ENCODE assay signal across 1 cellular context in genomic region chr6:24330137-24330732, GRCh38.
A peak's percentile ranks its signal among the peaks of the same experiment; 100 is the strongest.
TF ChIP-seq lines count a peak whose summit lies in the region.

No MANE protein-coding gene starts in this region.

TF ChIP-seq in HepG2, 621 proteins besides CTCF, POLR2A, EP300 and RAD21 (continued from another document and continues in another):
- TF ChIP-seq E2F2 (CRISPR knock-in tag; IDR thresholded peaks at IDR 0.05; ENCODE audit: borderline replicate concordance) (no peak), ZNF556 (CRISPR knock-in tag; IDR thresholded peaks at IDR 0.05; ENCODE audit: borderline replicate concordance) (no peak; the same call in 1 of the 2 replicates), ZBTB4 (CRISPR knock-in tag; IDR thresholded peaks at IDR 0.05; ENCODE audit: borderline replicate concordance) (no peak), TRAFD1 (CRISPR knock-in tag; IDR thresholded peaks at IDR 0.05; ENCODE audit: borderline replicate concordance) (no peak), MED13 (CRISPR knock-in tag; IDR thresholded peaks at IDR 0.05) (peak; percentile 86; the same call in 1 of the 2 replicates), TEAD2 (CRISPR knock-in tag; IDR thresholded peaks at IDR 0.05) (no peak), SMYD3 (CRISPR knock-in tag; IDR thresholded peaks at IDR 0.05) (peak; percentile 76; the same call in 1 of the 2 replicates), AFF4 (CRISPR knock-in tag; IDR thresholded peaks at IDR 0.05) (no peak), NONO (IDR thresholded peaks at IDR 0.05) (no peak), NONO (CRISPR knock-in tag; conservative IDR thresholded peaks at IDR 0.05) (peak; percentile 77; the same call in 1 of the 2 replicates), NFYC (CRISPR knock-in tag; IDR thresholded peaks at IDR 0.05) (peak; percentile 44; the same call in 1 of the 2 replicates), SPEN (CRISPR knock-in tag; IDR thresholded peaks at IDR 0.05; ENCODE audit: low read depth) (no peak), FOXC1 (CRISPR knock-in tag; IDR thresholded peaks at IDR 0.05; ENCODE audit: borderline replicate concordance) (no peak), ZNF34 (CRISPR knock-in tag; IDR thresholded peaks at IDR 0.05; ENCODE audit: borderline replicate concordance) (no peak), PHF8 (CRISPR knock-in tag; IDR thresholded peaks at IDR 0.05) (no peak), SMARCC2 (IDR thresholded peaks at IDR 0.05) (no peak), POGZ (CRISPR knock-in tag; IDR thresholded peaks at IDR 0.05) (no peak; the same call in 1 of the 2 replicates), PITX1 (CRISPR knock-in tag; IDR thresholded peaks at IDR 0.05) (peak; percentile 93), SCMH1 (CRISPR knock-in tag; IDR thresholded peaks at IDR 0.05; ENCODE audit: borderline replicate concordance) (no peak), HOXD1 (CRISPR knock-in tag; IDR thresholded peaks at IDR 0.05) (peak; percentile 88), ZNF44 (CRISPR knock-in tag; IDR thresholded peaks at IDR 0.05) (no peak), ZSCAN22 (CRISPR knock-in tag; IDR thresholded peaks at IDR 0.05) (no peak), RFX1 (IDR thresholded peaks at IDR 0.05) (peak; percentile 64), BHLHE40 (IDR thresholded peaks at IDR 0.05; ENCODE audit: low read length) (no peak), IKZF5 (CRISPR knock-in tag; IDR thresholded peaks at IDR 0.05) (peak; percentile 85; the same call in 1 of the 2 replicates), KDM4B (CRISPR knock-in tag; IDR thresholded peaks at IDR 0.05) (no peak), TIGD3 (CRISPR knock-in tag; IDR thresholded peaks at IDR 0.05; ENCODE audit: borderline replicate concordance) (no peak), ZNF629 (CRISPR knock-in tag; conservative IDR thresholded peaks at IDR 0.05) (no peak), U2AF2 (IDR thresholded peaks at IDR 0.05; ENCODE audit: low read depth, low read length) (no peak), NFRKB (IDR thresholded peaks at IDR 0.05) (no peak), MTA3 (CRISPR knock-in tag; IDR thresholded peaks at IDR 0.05) (no peak), ZNF33A (CRISPR knock-in tag; IDR thresholded peaks at IDR 0.05; ENCODE audit: borderline replicate concordance) (no peak), ERF (CRISPR knock-in tag; IDR thresholded peaks at IDR 0.05) (peak; percentile 82), SOX5 (CRISPR knock-in tag; IDR thresholded peaks at IDR 0.05; ENCODE audit: borderline replicate concordance) (peak; percentile 97), ZC3H4 (CRISPR knock-in tag; IDR thresholded peaks at IDR 0.05; ENCODE audit: borderline replicate concordance) (no peak), TAF15 (IDR thresholded peaks at IDR 0.05; ENCODE audit: low read depth, low read length, poor library complexity, severe bottlenecking) (no peak), CEBPG (CRISPR knock-in tag; IDR thresholded peaks at IDR 0.05) (peak; percentile 67), ZKSCAN8 (CRISPR knock-in tag; IDR thresholded peaks at IDR 0.05; ENCODE audit: borderline replicate concordance) (0 out of 2 replicates have a peak, but pooled peaks have one; percentile 44)
- TF ChIP-seq, protein P1, sequence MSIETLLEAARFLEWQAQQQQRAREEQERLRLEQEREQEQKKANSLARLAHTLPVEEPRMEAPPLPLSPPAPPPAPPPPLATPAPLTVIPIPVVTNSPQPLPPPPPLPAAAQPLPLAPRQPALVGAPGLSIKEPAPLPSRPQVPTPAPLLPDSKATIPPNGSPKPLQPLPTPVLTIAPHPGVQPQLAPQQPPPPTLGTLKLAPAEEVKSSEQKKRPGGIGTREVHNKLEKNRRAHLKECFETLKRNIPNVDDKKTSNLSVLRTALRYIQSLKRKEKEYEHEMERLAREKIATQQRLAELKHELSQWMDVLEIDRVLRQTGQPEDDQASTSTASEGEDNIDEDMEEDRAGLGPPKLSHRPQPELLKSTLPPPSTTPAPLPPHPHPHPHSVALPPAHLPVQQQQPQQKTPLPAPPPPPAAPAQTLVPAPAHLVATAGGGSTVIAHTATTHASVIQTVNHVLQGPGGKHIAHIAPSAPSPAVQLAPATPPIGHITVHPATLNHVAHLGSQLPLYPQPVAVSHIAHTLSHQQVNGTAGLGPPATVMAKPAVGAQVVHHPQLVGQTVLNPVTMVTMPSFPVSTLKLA (IDR thresholded peaks at IDR 0.05), result no peak
- TF ChIP-seq, protein P2, sequence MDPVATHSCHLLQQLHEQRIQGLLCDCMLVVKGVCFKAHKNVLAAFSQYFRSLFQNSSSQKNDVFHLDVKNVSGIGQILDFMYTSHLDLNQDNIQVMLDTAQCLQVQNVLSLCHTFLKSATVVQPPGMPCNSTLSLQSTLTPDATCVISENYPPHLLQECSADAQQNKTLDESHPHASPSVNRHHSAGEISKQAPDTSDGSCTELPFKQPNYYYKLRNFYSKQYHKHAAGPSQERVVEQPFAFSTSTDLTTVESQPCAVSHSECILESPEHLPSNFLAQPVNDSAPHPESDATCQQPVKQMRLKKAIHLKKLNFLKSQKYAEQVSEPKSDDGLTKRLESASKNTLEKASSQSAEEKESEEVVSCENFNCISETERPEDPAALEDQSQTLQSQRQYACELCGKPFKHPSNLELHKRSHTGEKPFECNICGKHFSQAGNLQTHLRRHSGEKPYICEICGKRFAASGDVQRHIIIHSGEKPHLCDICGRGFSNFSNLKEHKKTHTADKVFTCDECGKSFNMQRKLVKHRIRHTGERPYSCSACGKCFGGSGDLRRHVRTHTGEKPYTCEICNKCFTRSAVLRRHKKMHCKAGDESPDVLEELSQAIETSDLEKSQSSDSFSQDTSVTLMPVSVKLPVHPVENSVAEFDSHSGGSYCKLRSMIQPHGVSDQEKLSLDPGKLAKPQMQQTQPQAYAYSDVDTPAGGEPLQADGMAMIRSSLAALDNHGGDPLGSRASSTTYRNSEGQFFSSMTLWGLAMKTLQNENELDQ (CRISPR knock-in tag; IDR thresholded peaks at IDR 0.05; ENCODE audit: borderline replicate concordance), result no peak
- TF ChIP-seq, protein P3, sequence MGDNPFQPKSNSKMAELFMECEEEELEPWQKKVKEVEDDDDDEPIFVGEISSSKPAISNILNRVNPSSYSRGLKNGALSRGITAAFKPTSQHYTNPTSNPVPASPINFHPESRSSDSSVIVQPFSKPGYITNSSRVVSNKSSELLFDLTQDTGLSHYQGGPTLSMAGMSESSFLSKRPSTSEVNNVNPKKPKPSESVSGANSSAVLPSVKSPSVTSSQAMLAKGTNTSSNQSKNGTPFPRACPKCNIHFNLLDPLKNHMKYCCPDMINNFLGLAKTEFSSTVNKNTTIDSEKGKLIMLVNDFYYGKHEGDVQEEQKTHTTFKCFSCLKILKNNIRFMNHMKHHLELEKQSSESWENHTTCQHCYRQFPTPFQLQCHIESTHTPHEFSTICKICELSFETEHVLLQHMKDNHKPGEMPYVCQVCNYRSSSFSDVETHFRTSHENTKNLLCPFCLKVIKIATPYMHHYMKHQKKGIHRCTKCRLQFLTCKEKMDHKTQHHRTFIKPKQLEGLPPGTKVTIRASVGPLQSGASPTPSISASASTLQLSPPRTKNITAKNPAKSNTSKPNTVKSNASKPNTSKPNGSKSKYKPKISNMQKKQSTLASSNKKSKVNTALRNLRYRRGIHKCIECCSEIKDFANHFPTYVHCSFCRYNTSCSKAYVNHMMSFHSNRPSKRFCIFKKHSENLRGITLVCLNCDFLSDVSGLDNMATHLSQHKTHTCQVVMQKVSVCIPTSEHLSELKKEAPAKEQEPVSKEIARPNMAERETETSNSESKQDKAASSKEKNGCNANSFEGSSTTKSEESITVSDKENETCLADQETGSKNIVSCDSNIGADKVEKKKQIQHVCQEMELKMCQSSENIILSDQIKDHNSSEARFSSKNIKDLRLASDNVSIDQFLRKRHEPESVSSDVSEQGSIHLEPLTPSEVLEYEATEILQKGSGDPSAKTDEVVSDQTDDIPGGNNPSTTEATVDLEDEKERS (CRISPR knock-in tag; IDR thresholded peaks at IDR 0.05), result no peak; the same call in 1 of the 2 replicates
